11 cellular contexts compared by ENCODE assay signal in the genomic region with DNA sequence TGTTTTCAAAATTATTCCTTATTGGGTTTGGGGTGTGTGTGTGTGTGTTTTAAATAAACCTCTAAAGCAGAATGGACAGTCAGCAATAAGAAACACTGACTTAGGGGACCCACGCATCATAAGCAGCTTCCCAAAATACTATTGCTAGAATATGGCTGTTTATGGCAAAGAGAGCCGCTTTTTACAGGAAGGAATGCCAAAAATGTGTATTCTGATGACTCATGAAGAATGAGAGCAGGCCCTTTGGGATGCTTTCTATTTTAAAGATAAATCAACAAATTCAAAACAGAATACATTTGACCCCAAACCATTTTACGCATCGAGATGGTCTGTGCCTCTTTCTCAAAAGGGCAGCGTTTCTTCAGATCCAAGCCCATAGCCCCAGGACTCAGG. TPM values are rescaled to one million over a fixed set of nuclear protein-coding genes. Genes with fewer than 3 reads are reported as not detected.
DNase-seq lines count a peak whose midpoint lies in the region; ATAC-seq and TF ChIP-seq lines count a peak whose summit lies in the region.
"Had no signal": no experiment of that assay in that cellular context is flagged by ENCODE, and none has a peak within 500 bp of the region (broad histone marks: within the 10 kb centered on the region; RNA-seq: fewer than 3 reads in every experiment).

No MANE protein-coding gene starts in this region.

- H3F3A ChIP-seq in GM23248 (ENCODE audit: insufficient read depth): peaks cover 44% of the 10 kb centered on the region

- no peaks in the 10 kb centered on the region for H3K27me3 Mint-ChIP-seq in activated B cell treated with CpG ODN at 0.5 μM for 24 hours
- H3K27me3 Mint-ChIP-seq: central memory CD8-positive, alpha-beta T cell; stimulated activated naive CD8-positive, alpha-beta T cell treated with anti-CD3 and anti-CD28 coated beads, Interleukin-15, amount 100 ng/mL, for 72 hours had no signal

- ATAC-seq in activated B cell treated with CpG ODN at 0.5 μM for 24 hours (ENCODE audit: low read depth) (no peak), HG03457 (IDR thresholded peaks at IDR 0.05; ENCODE audit: unreplicated experiment) (no peak)
- ATAC-seq: stimulated activated naive CD8-positive, alpha-beta T cell treated with anti-CD3 and anti-CD28 coated beads, Interleukin-15, amount 100 ng/mL, for 72 hours had no signal

- H3K36me3 ChIP-seq in GM23248 (ENCODE audit: low read depth) (peaks cover 14% of the 10 kb centered on the region; the same call in 1 of the 2 replicates), right atrium auricular region (peaks cover 31% of the 10 kb centered on the region), colonic mucosa (no peaks in the 10 kb centered on the region)

- in situ Hi-C loops in GM23248 (cut with MboI): loop anchor here (10.0 kb wide), 1 partner anchor 57 kb away; no protein-coding TSS in a partner anchor

- H4K20me1 ChIP-seq in GM23248 (ENCODE audit: insufficient read depth): no peaks in the 10 kb centered on the region

- intact Hi-C loops in activated B cell treated with CpG ODN at 0.5 μM for 24 hours (cut with micrococcal nuclease) (loop anchor here (1.0 to 10.0 kb wide), 4 partner anchors 19 to 247 kb away; partner anchors contain the start of gene ARHGAP17), colonic mucosa (cut with DNase I) (no loop called here)

- POLR2A ChIA-PET in activated B cell treated with CpG ODN at 0.5 μM for 24 hours (lab: Charles Lee): interaction anchor here (0.7 to 2.4 kb wide), 2 partner anchors 13 to 72 kb away, joined by 3 to 16 read pairs; no protein-coding TSS in a partner anchor

- H3K9ac ChIP-seq in GM23248 (peak overlapping the region; percentile 38; the same call in 1 of the 2 replicates), colonic mucosa (ENCODE audit: low read depth in 2 of 2, low read length in 2 of 2) (no peak overlapping the region)

- H3K27ac Mint-ChIP-seq in activated B cell treated with CpG ODN at 0.5 μM for 24 hours: peak overlapping the region; percentile 96
- H3K27ac Mint-ChIP-seq: stimulated activated naive CD8-positive, alpha-beta T cell treated with anti-CD3 and anti-CD28 coated beads, Interleukin-15, amount 100 ng/mL, for 72 hours had no signal

- H3K27me3 ChIP-seq in GM23248 (replicated peaks; ENCODE audit: insufficient read depth) (no peaks in the 10 kb centered on the region), right atrium auricular region (no peaks in the 10 kb centered on the region), colonic mucosa (no peaks in the 10 kb centered on the region)

- H3K4me3 Mint-ChIP-seq in activated B cell treated with CpG ODN at 0.5 μM for 24 hours: peak overlapping the region; percentile 72
- H3K4me3 Mint-ChIP-seq: central memory CD8-positive, alpha-beta T cell; stimulated activated naive CD8-positive, alpha-beta T cell treated with anti-CD3 and anti-CD28 coated beads, Interleukin-15, amount 100 ng/mL, for 72 hours had no signal

- H3K9me2 ChIP-seq in GM23248 (ENCODE audit: insufficient read depth): no peaks in the 10 kb centered on the region

- H3K4me3 ChIP-seq in GM23248 (peak overlapping the region; percentile 49), right atrium auricular region (no peak overlapping the region), skin epidermis (no peak overlapping the region), colonic mucosa (no peak overlapping the region)

- WGBS in GM23248 (ENCODE audit: low coverage in 1 of 2, low lambda C conversion rate in 2 of 2, missing lambda C conversion rate in 2 of 2), 2 experiments: 4 to 5% methylated on average over 5 of the region's 5 CpGs

- TF ChIP-seq CTCF in activated B cell treated with CpG ODN at 0.5 μM for 24 hours (IDR thresholded peaks at IDR 0.05): no peak
- no peak for TF ChIP-seq CTCF in right atrium auricular region (IDR thresholded peaks at IDR 0.05)
- TF ChIP-seq CTCF in colonic mucosa (IDR thresholded peaks at IDR 0.05): no peak

- DNase-seq in GM23248 (peak; percentile 81), activated B cell treated with CpG ODN at 0.5 μM for 24 hours (no peak), right atrium auricular region (ENCODE audit: low spot score) (no peak), colonic mucosa (no peak), NCI-H1417 (lab: John Stamatoyannopoulos, UW) (no peak)
- no peak for DNase-seq in stimulated activated CD4-positive, alpha-beta T cell treated with anti-CD3 and anti-CD28 coated beads, Interleukin-2, amount 100 ng/mL, for 24 hours
- DNase-seq: NCI-H1092 treated with DMSO at 0.1 percent for 48 hours; stimulated activated naive CD8-positive, alpha-beta T cell treated with anti-CD3 and anti-CD28 coated beads, Interleukin-15, amount 100 ng/mL, for 72 hours had no signal

- H3K79me2 ChIP-seq in GM23248 (ENCODE audit: insufficient read depth): peaks cover 88% of the 10 kb centered on the region

- peaks cover 58% of the 10 kb centered on the region for H3K36me3 Mint-ChIP-seq in activated B cell treated with CpG ODN at 0.5 μM for 24 hours (ENCODE audit: low read depth)

- CTCF ChIA-PET in activated B cell treated with CpG ODN at 0.5 μM for 24 hours (lab: Charles Lee): no interaction called here

- H3K4me1 ChIP-seq in GM23248 (ENCODE audit: insufficient read depth) (peaks cover 53% of the 10 kb centered on the region), right atrium auricular region (peaks cover 0 to 56% of the 10 kb centered on the region in 2 donors), colonic mucosa (no peaks in the 10 kb centered on the region)

- peak overlapping the region; percentile 87 for H3K4me2 ChIP-seq in GM23248 (ENCODE audit: unreplicated experiment)

- no peaks in the 10 kb centered on the region for H3K9me3 Mint-ChIP-seq in activated B cell treated with CpG ODN at 0.5 μM for 24 hours
- H3K9me3 Mint-ChIP-seq: central memory CD8-positive, alpha-beta T cell had no signal

- peaks cover 93% of the 10 kb centered on the region for H3K4me1 Mint-ChIP-seq in activated B cell treated with CpG ODN at 0.5 μM for 24 hours

- H3K27ac ChIP-seq in GM23248 (peak overlapping the region; percentile 70), right atrium auricular region (peak overlapping the region; percentile 23 to 58), skin epidermis (peak overlapping the region in 11 of 21 experiments; percentile 12 to 76 (median 35)), colonic mucosa (no peak overlapping the region)

- H2AFZ ChIP-seq in GM23248: no peak overlapping the region

- H3K9me3 ChIP-seq in GM23248 (ENCODE audit: low read depth): no peaks in the 10 kb centered on the region
- no peaks in the 10 kb centered on the region for H3K9me3 ChIP-seq in right atrium auricular region
- H3K9me3 ChIP-seq in colonic mucosa: no peaks in the 10 kb centered on the region

RNA-seq across cellular contexts. Expression of gene ARHGAP17, which starts 37.5 kb away (rescaled TPM):
- total RNA-seq in GM23248 (2014; rRNA removed; shearing (Covaris generic)): 11.6 and 47.7 TPM in 2 replicates
- polyA plus RNA-seq in GM23248 (2016; fragmentation: Nextera tagmentation; extraction: Ambion mirVana): 45.8 and 53.3 TPM in 2 replicates
- 287 and 310 TPM in 2 replicates for total RNA-seq in activated B cell treated with CpG ODN at 0.5 μM for 24 hours
- total RNA-seq in right atrium auricular region: 10 to 100 TPM; 29.9 to 31.6 TPM
- 100 to 1,000 TPM in 1 of 2 donors, 10 to 100 TPM in 1; 97.4 to 109 TPM for total RNA-seq in colonic mucosa
